ENCODE assay signal across 1 cellular context in the genomic region with DNA sequence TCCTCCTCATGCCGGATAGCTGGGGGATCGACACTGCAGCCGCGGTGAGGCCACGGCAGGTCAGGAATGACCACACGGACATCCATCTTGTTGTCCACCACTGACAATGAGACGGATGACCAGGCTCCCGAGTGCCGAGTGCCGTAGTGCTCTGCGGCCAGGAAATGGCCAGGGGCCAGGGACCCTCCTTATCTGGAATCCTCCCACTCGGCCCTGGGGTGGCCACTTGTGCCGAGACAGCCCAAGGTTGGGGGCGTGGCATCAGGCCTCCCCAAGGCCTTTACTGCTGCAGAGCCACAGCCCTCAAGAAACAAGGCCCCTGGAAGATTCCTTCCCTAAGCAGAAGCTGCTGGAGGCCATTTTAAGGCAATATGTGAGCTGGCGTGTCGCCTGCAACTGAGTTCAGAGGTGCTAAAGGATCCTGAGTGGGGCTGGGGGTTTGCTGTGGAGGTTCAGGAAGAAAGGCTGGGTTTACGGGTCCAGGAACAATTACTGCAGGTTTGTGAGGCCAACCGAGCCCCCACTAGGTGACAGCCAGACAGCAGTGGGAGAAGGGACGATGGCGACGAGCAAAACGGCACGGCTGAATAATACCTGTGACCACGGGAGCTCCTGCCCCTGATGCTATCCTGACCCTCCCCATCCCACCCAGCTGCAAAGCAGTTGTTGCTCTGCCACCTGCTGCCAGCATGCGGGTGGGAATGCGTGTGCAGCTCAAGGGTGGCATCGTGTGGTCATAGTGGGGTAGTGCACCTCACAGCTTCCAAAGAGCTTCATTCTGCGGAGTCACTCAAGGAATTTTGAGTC.
TF ChIP-seq lines count a peak whose summit lies in the region.

No MANE protein-coding gene starts in this region.

TF ChIP-seq in IMR-90, 13 proteins besides CTCF, POLR2A, EP300 and RAD21:
- TF ChIP-seq NFE2L2 (IDR thresholded peaks at IDR 0.05; ENCODE audit: low read depth, low read length) (peak; percentile 62), MAZ (IDR thresholded peaks at IDR 0.05; ENCODE audit: borderline replicate concordance, low read depth, low read length) (no peak), SMC3 (IDR thresholded peaks at IDR 0.05; ENCODE audit: low read depth, low read length) (peak; percentile 95), MXI1 (IDR thresholded peaks at IDR 0.05; ENCODE audit: borderline replicate concordance, low read depth, low read length) (no peak), CEBPB (IDR thresholded peaks at IDR 0.05; ENCODE audit: low read depth, low read length) (no peak), RCOR1 (IDR thresholded peaks at IDR 0.05; ENCODE audit: insufficient replicate concordance, low read length) (peak; percentile 50)
- TF ChIP-seq, protein P1, sequence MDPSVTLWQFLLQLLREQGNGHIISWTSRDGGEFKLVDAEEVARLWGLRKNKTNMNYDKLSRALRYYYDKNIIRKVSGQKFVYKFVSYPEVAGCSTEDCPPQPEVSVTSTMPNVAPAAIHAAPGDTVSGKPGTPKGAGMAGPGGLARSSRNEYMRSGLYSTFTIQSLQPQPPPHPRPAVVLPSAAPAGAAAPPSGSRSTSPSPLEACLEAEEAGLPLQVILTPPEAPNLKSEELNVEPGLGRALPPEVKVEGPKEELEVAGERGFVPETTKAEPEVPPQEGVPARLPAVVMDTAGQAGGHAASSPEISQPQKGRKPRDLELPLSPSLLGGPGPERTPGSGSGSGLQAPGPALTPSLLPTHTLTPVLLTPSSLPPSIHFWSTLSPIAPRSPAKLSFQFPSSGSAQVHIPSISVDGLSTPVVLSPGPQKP (IDR thresholded peaks at IDR 0.05; ENCODE audit: borderline replicate concordance, low read depth, low read length): no peak
